2 cellular contexts compared by ENCODE assay signal in genomic region chr5:138439537-138440225, GRCh38.
TF ChIP-seq lines count a peak whose summit lies in the region.

No MANE protein-coding gene starts in this region.

TF ChIP-seq in H1, 55 proteins besides CTCF, POLR2A, EP300 and RAD21 (continued from another document):
- TF ChIP-seq, protein P1, sequence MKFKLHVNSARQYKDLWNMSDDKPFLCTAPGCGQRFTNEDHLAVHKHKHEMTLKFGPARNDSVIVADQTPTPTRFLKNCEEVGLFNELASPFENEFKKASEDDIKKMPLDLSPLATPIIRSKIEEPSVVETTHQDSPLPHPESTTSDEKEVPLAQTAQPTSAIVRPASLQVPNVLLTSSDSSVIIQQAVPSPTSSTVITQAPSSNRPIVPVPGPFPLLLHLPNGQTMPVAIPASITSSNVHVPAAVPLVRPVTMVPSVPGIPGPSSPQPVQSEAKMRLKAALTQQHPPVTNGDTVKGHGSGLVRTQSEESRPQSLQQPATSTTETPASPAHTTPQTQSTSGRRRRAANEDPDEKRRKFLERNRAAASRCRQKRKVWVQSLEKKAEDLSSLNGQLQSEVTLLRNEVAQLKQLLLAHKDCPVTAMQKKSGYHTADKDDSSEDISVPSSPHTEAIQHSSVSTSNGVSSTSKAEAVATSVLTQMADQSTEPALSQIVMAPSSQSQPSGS (IDR thresholded peaks at IDR 0.05; ENCODE audit: low read length): no peak
- TF ChIP-seq, protein P2, sequence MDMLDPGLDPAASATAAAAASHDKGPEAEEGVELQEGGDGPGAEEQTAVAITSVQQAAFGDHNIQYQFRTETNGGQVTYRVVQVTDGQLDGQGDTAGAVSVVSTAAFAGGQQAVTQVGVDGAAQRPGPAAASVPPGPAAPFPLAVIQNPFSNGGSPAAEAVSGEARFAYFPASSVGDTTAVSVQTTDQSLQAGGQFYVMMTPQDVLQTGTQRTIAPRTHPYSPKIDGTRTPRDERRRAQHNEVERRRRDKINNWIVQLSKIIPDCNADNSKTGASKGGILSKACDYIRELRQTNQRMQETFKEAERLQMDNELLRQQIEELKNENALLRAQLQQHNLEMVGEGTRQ (IDR thresholded peaks at IDR 0.05; ENCODE audit: low read length): no peak
- TF ChIP-seq BRCA1 (IDR thresholded peaks at IDR 0.05; ENCODE audit: low read depth, low read length) (no peak), KDM1A (IDR thresholded peaks at IDR 0.05; ENCODE audit: borderline replicate concordance, low read length) (no peak), TAF7 (optimal IDR thresholded peaks at IDR 0.05; ENCODE audit: borderline replicate concordance, low read depth, low read length) (peak; percentile 20)

TF ChIP-seq in neural cell, 6 proteins besides CTCF, POLR2A, EP300 and RAD21 (continued from another document):
- TF ChIP-seq, protein P3, sequence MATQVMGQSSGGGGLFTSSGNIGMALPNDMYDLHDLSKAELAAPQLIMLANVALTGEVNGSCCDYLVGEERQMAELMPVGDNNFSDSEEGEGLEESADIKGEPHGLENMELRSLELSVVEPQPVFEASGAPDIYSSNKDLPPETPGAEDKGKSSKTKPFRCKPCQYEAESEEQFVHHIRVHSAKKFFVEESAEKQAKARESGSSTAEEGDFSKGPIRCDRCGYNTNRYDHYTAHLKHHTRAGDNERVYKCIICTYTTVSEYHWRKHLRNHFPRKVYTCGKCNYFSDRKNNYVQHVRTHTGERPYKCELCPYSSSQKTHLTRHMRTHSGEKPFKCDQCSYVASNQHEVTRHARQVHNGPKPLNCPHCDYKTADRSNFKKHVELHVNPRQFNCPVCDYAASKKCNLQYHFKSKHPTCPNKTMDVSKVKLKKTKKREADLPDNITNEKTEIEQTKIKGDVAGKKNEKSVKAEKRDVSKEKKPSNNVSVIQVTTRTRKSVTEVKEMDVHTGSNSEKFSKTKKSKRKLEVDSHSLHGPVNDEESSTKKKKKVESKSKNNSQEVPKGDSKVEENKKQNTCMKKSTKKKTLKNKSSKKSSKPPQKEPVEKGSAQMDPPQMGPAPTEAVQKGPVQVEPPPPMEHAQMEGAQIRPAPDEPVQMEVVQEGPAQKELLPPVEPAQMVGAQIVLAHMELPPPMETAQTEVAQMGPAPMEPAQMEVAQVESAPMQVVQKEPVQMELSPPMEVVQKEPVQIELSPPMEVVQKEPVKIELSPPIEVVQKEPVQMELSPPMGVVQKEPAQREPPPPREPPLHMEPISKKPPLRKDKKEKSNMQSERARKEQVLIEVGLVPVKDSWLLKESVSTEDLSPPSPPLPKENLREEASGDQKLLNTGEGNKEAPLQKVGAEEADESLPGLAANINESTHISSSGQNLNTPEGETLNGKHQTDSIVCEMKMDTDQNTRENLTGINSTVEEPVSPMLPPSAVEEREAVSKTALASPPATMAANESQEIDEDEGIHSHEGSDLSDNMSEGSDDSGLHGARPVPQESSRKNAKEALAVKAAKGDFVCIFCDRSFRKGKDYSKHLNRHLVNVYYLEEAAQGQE (IDR thresholded peaks at IDR 0.05; ENCODE audit: borderline replicate concordance): peak; percentile 14
